ENCODE assay signal across 8 cellular contexts in genomic region chr15:50687302-50687902, GRCh38. TPM values are rescaled to one million over a fixed set of nuclear protein-coding genes. Genes with fewer than 3 reads are reported as not detected.
DNase-seq lines count a peak whose midpoint lies in the region; ATAC-seq and TF ChIP-seq lines count a peak whose summit lies in the region.

No MANE protein-coding gene starts in this region.

- peak overlapping the region; percentile 99 for H3K4me3 Mint-ChIP-seq in activated CD4-positive, alpha-beta memory T cell treated with anti-CD3 and anti-CD28 coated beads, Interleukin-2, amount 10 ng/mL, durations not matched to agents 7 days and 5 days

- DNase-seq in activated CD4-positive, alpha-beta memory T cell treated with anti-CD3 and anti-CD28 coated beads, Interleukin-2, amount 10 ng/mL, durations not matched to agents 7 days and 5 days = no peak
- DNase-seq in suprapubic skin (ENCODE audit: low spot score in 2 of 2) (no peak), DMS153 (lab: John Stamatoyannopoulos, UW) (no peak), NCI-H1436 treated with DMSO at 0.1 percent for 48 hours (lab: John Stamatoyannopoulos, UW) (no peak)

- H3K27ac Mint-ChIP-seq in activated CD4-positive, alpha-beta memory T cell treated with anti-CD3 and anti-CD28 coated beads, Interleukin-2, amount 10 ng/mL, durations not matched to agents 7 days and 5 days = peak overlapping the region; percentile 97

- no peak for TF ChIP-seq POLR2A in suprapubic skin (IDR thresholded peaks at IDR 0.05)

- POLR2A ChIA-PET in activated CD4-positive, alpha-beta memory T cell treated with anti-CD3 and anti-CD28 coated beads, Interleukin-2, amount 10 ng/mL, durations not matched to agents 7 days and 5 days (lab: Charles Lee) = interaction anchor here (0.5 to 2.3 kb wide), 11 partner anchors 8 to 222 kb away, joined by 3 to 19 read pairs (median 4); partner anchors contain the start of genes AP4E1 and SPPL2A

- no peak for TF ChIP-seq EP300 in suprapubic skin (IDR thresholded peaks at IDR 0.05)

- peaks cover 53% of the 10 kb centered on the region for H3K4me1 Mint-ChIP-seq in activated CD4-positive, alpha-beta memory T cell treated with anti-CD3 and anti-CD28 coated beads, Interleukin-2, amount 10 ng/mL, durations not matched to agents 7 days and 5 days

- H3K27me3 Mint-ChIP-seq in activated CD4-positive, alpha-beta memory T cell treated with anti-CD3 and anti-CD28 coated beads, Interleukin-2, amount 10 ng/mL, durations not matched to agents 7 days and 5 days = no peaks in the 10 kb centered on the region

- H3K9me3 Mint-ChIP-seq in activated CD4-positive, alpha-beta memory T cell treated with anti-CD3 and anti-CD28 coated beads, Interleukin-2, amount 10 ng/mL, durations not matched to agents 7 days and 5 days = no peaks in the 10 kb centered on the region

- CTCF ChIA-PET in activated CD4-positive, alpha-beta memory T cell treated with anti-CD3 and anti-CD28 coated beads, Interleukin-2, amount 10 ng/mL, durations not matched to agents 7 days and 5 days (lab: Charles Lee) = interaction anchor here (1.0 kb wide), 2 partner anchors 12 to 77 kb away, joined by 3 to 4 read pairs; no protein-coding TSS in a partner anchor

- H3K4me3 ChIP-seq in iPS-18c (ENCODE audit: insufficient read depth, low read depth, low read length) (peak overlapping the region; percentile 93), suprapubic skin (peak overlapping the region; percentile 83)

- no peak for TF ChIP-seq CTCF in 22Rv1 (IDR thresholded peaks at IDR 0.05)
- no peak for TF ChIP-seq CTCF in suprapubic skin (IDR thresholded peaks at IDR 0.05)

- H3K4me1 ChIP-seq in suprapubic skin = peaks cover 43% of the 10 kb centered on the region

- WGBS in suprapubic skin = 30% methylated on average over 10 of the region's 10 CpGs

- ATAC-seq in GM21528 (IDR thresholded peaks at IDR 0.05; ENCODE audit: low FRiP score, unreplicated experiment) (peak; percentile 4), HG02588 (IDR thresholded peaks at IDR 0.05; ENCODE audit: unreplicated experiment) (no peak)

- peak overlapping the region; percentile 93 for H3K27ac ChIP-seq in 22Rv1
- peak overlapping the region; percentile 96 for H3K27ac ChIP-seq in suprapubic skin

- no peaks in the 10 kb centered on the region for H3K27me3 ChIP-seq in suprapubic skin

- no peaks in the 10 kb centered on the region for H3K36me3 ChIP-seq in suprapubic skin

- no peaks in the 10 kb centered on the region for H3K9me3 ChIP-seq in iPS-18c (ENCODE audit: control insufficient read depth, insufficient read depth, low read length)
- no peaks in the 10 kb centered on the region for H3K9me3 ChIP-seq in suprapubic skin

- H3K36me3 Mint-ChIP-seq in activated CD4-positive, alpha-beta memory T cell treated with anti-CD3 and anti-CD28 coated beads, Interleukin-2, amount 10 ng/mL, durations not matched to agents 7 days and 5 days (ENCODE audit: low read depth) = peaks cover 36% of the 10 kb centered on the region

RNA-seq across cellular contexts. Expression of gene TRPM7, which starts 0.8 kb away (rescaled TPM):
- total RNA-seq in activated CD4-positive, alpha-beta memory T cell treated with anti-CD3 and anti-CD28 coated beads, Interleukin-2, amount 10 ng/mL, durations not matched to agents 7 days and 5 days = 10 to 100 TPM; 35.3 to 40.2 TPM
- total RNA-seq in suprapubic skin = 10 to 100 TPM; 30.8 to 72.0 (median 35.5) TPM
